Comparison of ENCODE assay signal across 1 cellular context in the genomic region with DNA sequence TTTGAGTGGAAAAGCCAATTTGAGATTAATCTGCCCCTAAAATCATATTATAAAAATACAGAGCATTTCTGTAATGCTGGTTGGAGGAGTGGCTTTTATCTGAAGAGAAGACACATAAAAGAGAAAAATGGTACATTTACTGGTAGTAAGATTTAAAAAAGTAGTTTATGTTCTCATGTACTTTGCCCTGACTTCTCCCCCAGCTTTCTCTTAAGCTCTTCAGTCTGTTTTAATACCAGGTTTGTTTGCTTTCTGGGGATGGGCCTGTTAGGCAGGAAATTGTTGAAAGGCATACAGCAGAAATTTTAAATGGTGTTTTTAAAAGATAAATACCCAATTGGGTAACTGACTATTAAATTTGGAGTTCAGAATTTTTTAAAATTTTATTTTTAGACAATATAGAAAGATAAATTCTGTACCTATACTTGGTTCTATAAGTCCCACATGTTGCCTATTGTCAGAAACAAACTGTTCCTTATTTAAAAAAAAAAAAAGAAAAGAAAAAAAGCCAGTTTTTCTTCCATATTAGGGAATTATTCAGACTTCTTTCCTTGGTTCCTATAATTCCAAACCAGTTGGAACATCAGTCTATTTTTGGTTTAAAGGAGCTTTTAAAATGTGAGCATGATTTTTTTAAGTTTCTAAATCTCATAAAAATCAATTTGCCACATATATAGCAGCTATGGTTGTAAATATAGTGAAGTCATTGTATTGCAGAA.
TF ChIP-seq lines count a peak whose summit lies in the region.

No MANE protein-coding gene starts in this region.

TF ChIP-seq in GM23338, 12 proteins besides CTCF, POLR2A, EP300 and RAD21 (continued from another document):
- TF ChIP-seq, protein P1, sequence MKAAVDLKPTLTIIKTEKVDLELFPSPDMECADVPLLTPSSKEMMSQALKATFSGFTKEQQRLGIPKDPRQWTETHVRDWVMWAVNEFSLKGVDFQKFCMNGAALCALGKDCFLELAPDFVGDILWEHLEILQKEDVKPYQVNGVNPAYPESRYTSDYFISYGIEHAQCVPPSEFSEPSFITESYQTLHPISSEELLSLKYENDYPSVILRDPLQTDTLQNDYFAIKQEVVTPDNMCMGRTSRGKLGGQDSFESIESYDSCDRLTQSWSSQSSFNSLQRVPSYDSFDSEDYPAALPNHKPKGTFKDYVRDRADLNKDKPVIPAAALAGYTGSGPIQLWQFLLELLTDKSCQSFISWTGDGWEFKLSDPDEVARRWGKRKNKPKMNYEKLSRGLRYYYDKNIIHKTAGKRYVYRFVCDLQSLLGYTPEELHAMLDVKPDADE (IDR thresholded peaks at IDR 0.05), result no peak
- TF ChIP-seq POLR2AphosphoS5 (IDR thresholded peaks at IDR 0.05; ENCODE audit: low read depth) (no peak), JUNB (IDR thresholded peaks at IDR 0.05; ENCODE audit: unreplicated experiment) (no peak), NANOG (IDR thresholded peaks at IDR 0.05; ENCODE audit: borderline replicate concordance) (no peak), EZH2phosphoT487 (IDR thresholded peaks at IDR 0.05; ENCODE audit: unreplicated experiment) (no peak), REST (IDR thresholded peaks at IDR 0.05; ENCODE audit: unreplicated experiment) (no peak), EZH2 (IDR thresholded peaks at IDR 0.05; ENCODE audit: low read depth, unreplicated experiment) (no peak)
